Comparison of ENCODE assay signal across 19 cellular contexts in the genomic region with DNA sequence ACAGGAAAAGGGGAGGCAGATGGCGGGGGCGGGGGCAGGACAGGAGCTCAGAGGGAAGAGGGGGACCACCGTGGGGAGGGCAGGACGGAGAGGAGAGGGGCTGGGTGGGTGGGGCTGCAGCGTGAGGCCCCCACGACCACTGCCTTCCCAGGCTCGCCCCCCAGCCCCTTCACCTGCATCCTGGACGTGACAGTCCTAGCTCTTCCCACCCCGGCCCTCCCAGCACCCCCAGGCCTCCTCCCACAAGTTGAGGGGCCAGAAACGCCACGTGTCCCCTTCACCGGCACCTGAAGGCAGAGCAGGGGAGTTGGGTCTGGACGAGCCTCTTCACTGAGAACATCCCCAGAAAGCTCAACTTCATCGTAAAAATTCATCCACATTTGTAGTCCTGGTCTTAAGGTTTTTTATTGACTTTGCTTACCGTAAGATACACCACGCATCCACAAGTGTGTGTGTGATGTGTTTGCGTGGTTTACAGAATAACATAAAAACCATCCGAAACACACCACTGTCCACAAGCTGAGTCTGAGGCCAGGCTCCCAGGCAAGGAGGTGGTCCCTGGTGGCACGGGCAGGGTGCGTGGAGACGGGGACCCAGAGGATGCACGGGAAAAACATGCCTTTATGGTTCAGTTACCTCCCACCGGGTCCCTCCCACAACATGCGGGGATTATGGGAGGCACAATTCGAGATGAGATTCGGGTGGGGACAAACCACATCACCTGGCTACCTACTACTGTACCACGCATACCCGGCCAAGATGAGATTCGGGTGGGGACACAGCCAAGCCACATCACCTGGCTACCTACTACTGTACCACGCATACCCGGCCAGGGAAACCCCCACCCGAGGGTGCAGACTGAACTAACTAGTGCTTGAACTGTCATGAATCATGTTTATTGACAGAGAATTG.
"Had no signal": no experiment of that assay in that cellular context is flagged by ENCODE, and none has a peak within 500 bp of the region (broad histone marks: within the 10 kb centered on the region; RNA-seq: fewer than 3 reads in every experiment).

No MANE protein-coding gene starts in this region.

- H3K27me3 Mint-ChIP-seq: activated CD4-positive, alpha-beta T cell treated with anti-CD3 and anti-CD28 coated beads for 36 hours had no signal

- H3K4me3 ChIP-seq: skin epidermis, transverse colon had no signal

- H3K36me3 Mint-ChIP-seq: activated naive CD8-positive, alpha-beta T cell had no signal

- H3K4me1 Mint-ChIP-seq: activated CD4-positive, alpha-beta memory T cell treated with anti-CD3 and anti-CD28 coated beads, Interleukin-2, amount 10 ng/mL, durations not matched to agents 7 days and 5 days; activated CD4-positive, alpha-beta T cell treated with anti-CD3 and anti-CD28 coated beads for 36 hours had no signal

- H3K27me3 ChIP-seq: transverse colon had no signal

- H3K9me3 Mint-ChIP-seq: activated CD4-positive, alpha-beta memory T cell treated with anti-CD3 and anti-CD28 coated beads, Interleukin-2, amount 10 ng/mL, durations not matched to agents 7 days and 5 days; activated T-cell treated with anti-CD3 and anti-CD28 coated beads, Interleukin-2, amount 50 U/mL, for 24 hours; neural crest cell; T-helper 1 cell treated with Interleukin-12 subunit alpha and Interleukin-12 subunit beta and Interleukin-4 antibody, amounts not matched to agents 30 μg/mL and 1 μg/mL, for 36 hours had no signal

- ATAC-seq: activated CD4-positive, alpha-beta T cell treated with anti-CD3 and anti-CD28 coated beads for 36 hours; left lobe of liver; SK-N-SH treated with all-trans-retinoic acid at 6 μM for 48 hours had no signal

- H3K27ac Mint-ChIP-seq: activated CD4-positive, alpha-beta memory T cell treated with anti-CD3 and anti-CD28 coated beads, Interleukin-2, amount 10 ng/mL, durations not matched to agents 7 days and 5 days; activated CD4-positive, alpha-beta T cell treated with anti-CD3 and anti-CD28 coated beads for 36 hours; activated naive CD8-positive, alpha-beta T cell; activated T-cell treated with anti-CD3 and anti-CD28 coated beads, Interleukin-2, amount 50 U/mL, for 24 hours; T-helper 1 cell treated with Interleukin-12 subunit alpha and Interleukin-12 subunit beta and Interleukin-4 antibody, amounts not matched to agents 30 μg/mL and 1 μg/mL, for 36 hours had no signal

- H3K9me3 ChIP-seq: transverse colon had no signal

- H3K36me3 ChIP-seq: transverse colon, WERI-Rb-1 had no signal

- H3K27ac ChIP-seq: epithelial cell of prostate, skin epidermis, transverse colon, WERI-Rb-1 had no signal

- DNase-seq: activated CD4-positive, alpha-beta memory T cell treated with anti-CD3 and anti-CD28 coated beads, Interleukin-2, amount 10 ng/mL, durations not matched to agents 7 days and 5 days; activated CD4-positive, alpha-beta T cell treated with anti-CD3 and anti-CD28 coated beads for 36 hours; activated T-cell treated with anti-CD3 and anti-CD28 coated beads, Interleukin-2, amount 50 U/mL, for 24 hours; anterior cingulate cortex; dermis blood vessel endothelial cell; foreskin melanocyte; head of caudate nucleus; mesenchymal stem cell; stimulated activated CD4-positive, alpha-beta T cell treated with anti-CD3 and anti-CD28 coated beads, Interleukin-4, amount 100 ng/mL, for 24 hours; stimulated activated naive CD4-positive, alpha-beta T cell; transverse colon; WERI-Rb-1 had no signal

- H3K4me3 Mint-ChIP-seq: activated CD4-positive, alpha-beta memory T cell treated with anti-CD3 and anti-CD28 coated beads, Interleukin-2, amount 10 ng/mL, durations not matched to agents 7 days and 5 days; activated CD4-positive, alpha-beta T cell treated with anti-CD3 and anti-CD28 coated beads for 36 hours; activated naive CD8-positive, alpha-beta T cell; activated T-cell treated with anti-CD3 and anti-CD28 coated beads, Interleukin-2, amount 50 U/mL, for 24 hours; neural crest cell; T-helper 1 cell treated with Interleukin-12 subunit alpha and Interleukin-12 subunit beta and Interleukin-4 antibody, amounts not matched to agents 30 μg/mL and 1 μg/mL, for 36 hours had no signal
